In the genomic region with DNA sequence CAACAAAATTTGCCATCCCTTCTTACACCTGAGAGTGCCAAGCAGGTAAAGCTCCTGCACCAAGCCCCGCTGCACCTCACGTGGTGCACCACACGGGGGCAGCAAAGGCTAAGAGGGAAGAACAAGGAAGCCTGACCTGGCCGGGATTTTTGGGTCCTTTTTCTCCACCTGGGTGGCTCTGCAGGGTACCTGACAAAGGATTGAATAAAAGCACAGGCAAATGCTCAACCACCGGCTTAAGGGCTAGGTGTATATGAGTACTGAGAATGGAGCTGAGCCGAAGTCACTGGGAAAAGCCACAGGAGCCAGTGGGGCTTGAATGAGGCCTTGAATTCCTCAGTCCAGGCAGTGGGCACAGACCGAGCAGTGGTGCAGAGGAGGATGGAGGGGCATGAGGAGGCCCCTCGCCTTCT, we compare ENCODE assay signal across 8 cellular contexts. TPM values are rescaled to one million over a fixed set of nuclear protein-coding genes. Genes with fewer than 3 reads are reported as not detected.
DNase-seq lines count a peak whose midpoint lies in the region; ATAC-seq and TF ChIP-seq lines count a peak whose summit lies in the region.

No MANE protein-coding gene starts in this region.

- peak; percentile 69 for DNase-seq in ELR (ENCODE audit: low read depth)
- DNase-seq in HPDE6-E6E7 (ENCODE audit: extremely low spot score) = peak; percentile 58
- peak; percentile 80 for DNase-seq in NT2/D1 (ENCODE audit: low read depth, low spot score)
- DNase-seq in activated T-cell treated with anti-CD3 and anti-CD28 coated beads, Interleukin-2, amount 50 U/mL, for 4 hours = peak; percentile 24
- DNase-seq in fibroblast of pulmonary artery (ENCODE audit: low read depth) = peak; percentile 46
- peak; percentile 62 for DNase-seq in neuronal stem cell (ENCODE audit: low spot score)
- peak; percentile 87 for DNase-seq in type B pancreatic cell (ENCODE audit: extremely low spot score, unreplicated experiment)

- H4K91ac ChIP-seq in neuronal stem cell (ENCODE audit: low read depth, low read length, poor library complexity) = no peak overlapping the region

- H3K14ac ChIP-seq in neuronal stem cell (ENCODE audit: low read length) = no peak overlapping the region

- no peak overlapping the region for H3K4ac ChIP-seq in neuronal stem cell (ENCODE audit: low read length)

- no peaks in the 10 kb centered on the region for H3K9me3 Mint-ChIP-seq in activated T-cell treated with anti-CD3 and anti-CD28 coated beads, Interleukin-2, amount 50 U/mL, for 4 hours
- no peaks in the 10 kb centered on the region for H3K9me3 Mint-ChIP-seq in type B pancreatic cell

- H3K79me1 ChIP-seq in neuronal stem cell (ENCODE audit: low read depth, low read length) = no peaks in the 10 kb centered on the region

- H3K4me3 Mint-ChIP-seq in activated T-cell treated with anti-CD3 and anti-CD28 coated beads, Interleukin-2, amount 50 U/mL, for 4 hours = no peak overlapping the region
- H3K4me3 Mint-ChIP-seq in type B pancreatic cell = no peak overlapping the region

- no peak overlapping the region for H3K4me2 ChIP-seq in neuronal stem cell (ENCODE audit: insufficient read depth, low read length, poor library complexity, severe bottlenecking)

- H3K9ac ChIP-seq in NT2/D1 (ENCODE audit: insufficient read length, low read depth) (no peak overlapping the region), neuronal stem cell (ENCODE audit: low read depth, low read length, poor library complexity) (no peak overlapping the region)

- no peak overlapping the region for H4K8ac ChIP-seq in neuronal stem cell (ENCODE audit: low read depth, low read length)

- no peaks in the 10 kb centered on the region for H3K36me3 Mint-ChIP-seq in activated T-cell treated with anti-CD3 and anti-CD28 coated beads, Interleukin-2, amount 50 U/mL, for 4 hours (ENCODE audit: insufficient read depth)
- H3K36me3 Mint-ChIP-seq in type B pancreatic cell = no peaks in the 10 kb centered on the region

- TF ChIP-seq CTCF in fibroblast of pulmonary artery (IDR thresholded peaks at IDR 0.05; ENCODE audit: low read length, missing control alignments) (peak; percentile 89), type B pancreatic cell (conservative IDR thresholded peaks at IDR 0.05) (peak; percentile 91)

- no peak overlapping the region for H3K27ac ChIP-seq in neuronal stem cell (replicated peaks; ENCODE audit: low read length)

- H3K27me3 ChIP-seq in NT2/D1 (ENCODE audit: insufficient read depth, insufficient read length) = no peaks in the 10 kb centered on the region
- peaks cover 0 to 6% (median 0%) of the 10 kb centered on the region in 3 experiments for H3K27me3 ChIP-seq in neuronal stem cell (ENCODE audit: control insufficient read depth in 3 of 3, insufficient read depth in 3 of 3, low read depth in 1 of 3, low read length in 3 of 3)

- H2BK5ac ChIP-seq in neuronal stem cell (ENCODE audit: low read length) = no peak overlapping the region

- no peaks in the 10 kb centered on the region for H3K9me3 ChIP-seq in NT2/D1 (ENCODE audit: insufficient read depth, low read length)
- H3K9me3 ChIP-seq in neuronal stem cell (replicated peaks in 1 of 2; ENCODE audit: control insufficient read depth in 2 of 2, insufficient read depth in 1 of 2, low read depth in 1 of 2, low read length in 2 of 2) = no peaks in the 10 kb centered on the region

- no peak overlapping the region for H2BK15ac ChIP-seq in neuronal stem cell (ENCODE audit: low read length)

- peaks cover 9% of the 10 kb centered on the region for H3K27me3 Mint-ChIP-seq in activated T-cell treated with anti-CD3 and anti-CD28 coated beads, Interleukin-2, amount 50 U/mL, for 4 hours (ENCODE audit: low read depth)
- peaks cover 3% of the 10 kb centered on the region for H3K27me3 Mint-ChIP-seq in type B pancreatic cell

- no peak overlapping the region for H2BK120ac ChIP-seq in neuronal stem cell (ENCODE audit: low read depth, low read length)

- peak in 1 of 2 donors; percentile 41 for ATAC-seq in activated T-cell treated with anti-CD3 and anti-CD28 coated beads, Interleukin-2, amount 50 U/mL, for 4 hours
- no peak for ATAC-seq in HG03095 (IDR thresholded peaks at IDR 0.05; ENCODE audit: unreplicated experiment)

- H3K18ac ChIP-seq in neuronal stem cell (ENCODE audit: low read length) = no peak overlapping the region

- H3K23ac ChIP-seq in neuronal stem cell (ENCODE audit: low read depth, low read length, poor library complexity) = no peak overlapping the region

- H3K4me3 ChIP-seq in NT2/D1 (ENCODE audit: insufficient read length, low read depth) (no peak overlapping the region), fibroblast of pulmonary artery (replicated peaks; ENCODE audit: low read depth, low read length) (no peak overlapping the region), neuronal stem cell (ENCODE audit: low read length in 2 of 2) (no peak overlapping the region)

- H3K4me1 Mint-ChIP-seq in activated T-cell treated with anti-CD3 and anti-CD28 coated beads, Interleukin-2, amount 50 U/mL, for 4 hours (ENCODE audit: low read depth) = no peaks in the 10 kb centered on the region
- H3K4me1 Mint-ChIP-seq in type B pancreatic cell (ENCODE audit: unreplicated experiment) = peaks cover 8% of the 10 kb centered on the region

- peak overlapping the region; percentile 2 for H3K27ac Mint-ChIP-seq in type B pancreatic cell

- peak overlapping the region; percentile 43 for H2AFZ ChIP-seq in neuronal stem cell (ENCODE audit: low read length)

- H2BK12ac ChIP-seq in neuronal stem cell (ENCODE audit: low read length) = no peak overlapping the region

- no peak overlapping the region for H2AK5ac ChIP-seq in neuronal stem cell (ENCODE audit: low read depth, low read length)

- no CpG with 5 or more reads among the region's 8 CpGs for WGBS in neuronal stem cell (ENCODE audit: extremely low coverage in 2 of 2, insufficient read length in 2 of 2, insufficient replicate concordance in 1 of 2), 2 donors

- H3K4me1 ChIP-seq in NT2/D1 (ENCODE audit: insufficient read depth, insufficient read length) (peaks cover 2% of the 10 kb centered on the region), neuronal stem cell (ENCODE audit: control insufficient read depth in 2 of 2, insufficient read depth in 1 of 2, low read depth in 1 of 2, low read length in 2 of 2) (peaks cover 0 to 3% of the 10 kb centered on the region in 2 donors)

- H3K36me3 ChIP-seq in NT2/D1 (ENCODE audit: insufficient read depth, insufficient read length, low read length) (no peaks in the 10 kb centered on the region), neuronal stem cell (replicated peaks in 1 of 2; ENCODE audit: control insufficient read depth in 2 of 2, insufficient read depth in 2 of 2, low read length in 2 of 2) (no peaks in the 10 kb centered on the region)

RNA-seq across cellular contexts. Expression of gene ZNF697, which starts 36.4 kb away (rescaled TPM):
- under 1 TPM; 0.32 to 0.73 (median 0.49) TPM for total RNA-seq in activated T-cell treated with anti-CD3 and anti-CD28 coated beads, Interleukin-2, amount 50 U/mL, for 4 hours
- polyA plus RNA-seq in neuronal stem cell (2013, experiment 1 of 2) = 4.7 TPM
- polyA plus RNA-seq in neuronal stem cell (2013, experiment 2 of 2) = 4.7 TPM
- total RNA-seq in type B pancreatic cell (ENCODE audit: low replicate concordance) = 9.9 and 11.8 TPM in 2 replicates

Comparison
In these comparisons a context has a peak if more than half of its experiments do, and no peak if none do; other contexts are left out.
1. DNase-seq: peak in every context shown above with its lines; median percentile 87 in type B pancreatic cell; 80 in NT2/D1; 69 in ELR; 62 in neuronal stem cell; 58 in HPDE6-E6E7; 46 in fibroblast of pulmonary artery; 24 in activated T-cell treated with anti-CD3 and anti-CD28 coated beads, Interleukin-2, amount 50 U/mL, for 4 hours.